Comparison of ENCODE assay signal across 10 cellular contexts in genomic region chr11:100925935-100926334, GRCh38.
DNase-seq lines count a peak whose midpoint lies in the region; ATAC-seq, FAIRE-seq and TF ChIP-seq lines count a peak whose summit lies in the region.
"Had no signal": no experiment of that assay in that cellular context is flagged by ENCODE, and none has a peak within 500 bp of the region (broad histone marks: within the 10 kb centered on the region; RNA-seq: fewer than 3 reads in every experiment).

No MANE protein-coding gene starts in this region.

- intact Hi-C loops in Panc1 (cut with micrococcal nuclease; ENCODE audit: unreplicated experiment), result no loop called here

- ATAC-seq in HG02973 (IDR thresholded peaks at IDR 0.05; ENCODE audit: unreplicated experiment) (peak; percentile 89), Panc1 (peak; percentile 71)

- BruUV-seq in Panc1 (replicated peaks; lab: Mats Ljungman, UMichigan), result no TSS peak

- POLR2A ChIA-PET in Panc1 (lab: Charles Lee), result no interaction called here
- POLR2A ChIA-PET in activated CD4-positive, alpha-beta memory T cell treated with anti-CD3 and anti-CD28 coated beads, Interleukin-2, amount 10 ng/mL, durations not matched to agents 7 days and 5 days (lab: Charles Lee), result no interaction called here

- no peak for TF ChIP-seq CTCF in Panc1 (IDR thresholded peaks at IDR 0.05)

- DNase-seq in GM19239 (ENCODE audit: insufficient read length, low spot score), result no peak
- no peak for DNase-seq in Panc1 (ENCODE audit: low read depth, low spot score)
- DNase-seq in skeletal muscle cell (ENCODE audit: low read depth), result peak; percentile 79
- no peak for DNase-seq in activated CD4-positive, alpha-beta memory T cell treated with anti-CD3 and anti-CD28 coated beads, Interleukin-2, amount 10 ng/mL, durations not matched to agents 7 days and 5 days
- DNase-seq in NCI-H146 treated with DMSO at 0.1 percent for 48 hours (lab: John Stamatoyannopoulos, UW; ENCODE audit: unreplicated experiment), result no peak
- DNase-seq in hippocampal formation (lab: John Stamatoyannopoulos, UW), result no peak
- no peak for DNase-seq in SKM-1 treated with dmso at 0.1 percent for 144 hours (lab: John Stamatoyannopoulos, UW; ENCODE audit: unreplicated experiment)
- DNase-seq: activated CD4-positive, alpha-beta T cell treated with anti-CD3 and anti-CD28 coated beads for 4 hours; stimulated activated CD4-positive, alpha-beta T cell treated with anti-CD3 and anti-CD28 coated beads, Interleukin-4, amount 100 ng/mL, for 4 hours had no signal

- H3K9me3 Mint-ChIP-seq in activated CD4-positive, alpha-beta memory T cell treated with anti-CD3 and anti-CD28 coated beads, Interleukin-2, amount 10 ng/mL, durations not matched to agents 7 days and 5 days, result no peaks in the 10 kb centered on the region

- H3K4me3 Mint-ChIP-seq in activated CD4-positive, alpha-beta memory T cell treated with anti-CD3 and anti-CD28 coated beads, Interleukin-2, amount 10 ng/mL, durations not matched to agents 7 days and 5 days, result no peak overlapping the region

- H3K27ac Mint-ChIP-seq in activated CD4-positive, alpha-beta memory T cell treated with anti-CD3 and anti-CD28 coated beads, Interleukin-2, amount 10 ng/mL, durations not matched to agents 7 days and 5 days, result no peak overlapping the region

- no peaks in the 10 kb centered on the region for H3K27me3 ChIP-seq in Panc1 (ENCODE audit: control insufficient read depth, insufficient read depth, low read length)

- H3K36me3 Mint-ChIP-seq in activated CD4-positive, alpha-beta memory T cell treated with anti-CD3 and anti-CD28 coated beads, Interleukin-2, amount 10 ng/mL, durations not matched to agents 7 days and 5 days (ENCODE audit: low read depth), result no peaks in the 10 kb centered on the region

- CTCF ChIA-PET in Panc1 (lab: Charles Lee), result no interaction called here
- CTCF ChIA-PET in activated CD4-positive, alpha-beta memory T cell treated with anti-CD3 and anti-CD28 coated beads, Interleukin-2, amount 10 ng/mL, durations not matched to agents 7 days and 5 days (lab: Charles Lee), result no interaction called here

- FAIRE-seq in GM19239 (lab: Jason Lieb, UNC), result peak; percentile 81

- H3K9me3 ChIP-seq in Panc1 (ENCODE audit: control insufficient read depth, insufficient read depth, low read depth, low read length), result no peaks in the 10 kb centered on the region

- in situ Hi-C loops in Panc1 (cut with HindIII; ENCODE audit: low pct_unique_long_range_greater_than_20kb, low sequenced_read_pairs), result no loop called here

- no peaks in the 10 kb centered on the region for H3K27me3 Mint-ChIP-seq in activated CD4-positive, alpha-beta memory T cell treated with anti-CD3 and anti-CD28 coated beads, Interleukin-2, amount 10 ng/mL, durations not matched to agents 7 days and 5 days

- no peaks in the 10 kb centered on the region for H3K4me1 Mint-ChIP-seq in activated CD4-positive, alpha-beta memory T cell treated with anti-CD3 and anti-CD28 coated beads, Interleukin-2, amount 10 ng/mL, durations not matched to agents 7 days and 5 days

- no peaks in the 10 kb centered on the region for H3K36me3 ChIP-seq in Panc1 (ENCODE audit: control insufficient read depth, insufficient read depth, low read length)

- H3K4me3 ChIP-seq in Panc1 (ENCODE audit: low read depth in 2 of 2, low read length in 2 of 2) (no peak overlapping the region), skeletal muscle cell (ENCODE audit: low read depth, low read length) (no peak overlapping the region)

- H3K4me1 ChIP-seq in Panc1 (ENCODE audit: control insufficient read depth, insufficient read depth, low read length), result peaks cover 15% of the 10 kb centered on the region

- no peak overlapping the region for H3K27ac ChIP-seq in Panc1 (ENCODE audit: low read length)
